Comparison of ENCODE assay signal across 21 cellular contexts in the genomic region with DNA sequence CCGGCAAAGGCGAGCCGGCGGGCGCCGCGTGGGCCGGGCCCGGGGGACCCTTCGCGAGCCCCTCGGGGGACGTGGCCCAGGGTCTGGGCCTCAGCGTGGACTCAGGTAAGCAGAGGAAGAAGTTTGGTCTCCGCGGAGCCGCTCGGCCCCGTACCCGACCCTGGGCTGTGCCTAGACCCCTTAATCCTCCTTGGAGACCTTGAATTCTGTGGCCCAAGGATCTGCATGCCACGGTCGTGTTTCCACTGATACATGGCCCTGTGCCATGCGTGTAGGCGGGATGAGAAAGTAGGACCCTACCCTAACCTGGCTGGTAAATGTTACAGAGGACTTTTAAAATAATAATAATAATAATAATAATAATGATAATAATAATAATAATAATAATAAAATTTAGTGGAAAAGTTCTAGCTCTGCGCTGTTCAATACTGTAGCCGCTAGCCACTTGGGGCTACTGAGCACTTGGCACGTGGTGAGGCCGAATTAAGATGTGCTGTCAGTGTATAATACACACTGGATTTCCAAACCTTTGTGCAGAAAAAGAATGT. TPM values are rescaled to one million over a fixed set of nuclear protein-coding genes. Genes with fewer than 3 reads are reported as not detected.
DNase-seq lines count a peak whose midpoint lies in the region; ATAC-seq and TF ChIP-seq lines count a peak whose summit lies in the region.
"Had no signal": no experiment of that assay in that cellular context is flagged by ENCODE, and none has a peak within 500 bp of the region (broad histone marks: within the 10 kb centered on the region; RNA-seq: fewer than 3 reads in every experiment).

No MANE protein-coding gene starts in this region.

- intact Hi-C loops in right cardiac atrium (cut with DNase I): no loop called here
- intact Hi-C loops in left ventricle myocardium superior (cut with micrococcal nuclease): no loop called here
- intact Hi-C loops in upper lobe of right lung (cut with DNase I): no loop called here
- intact Hi-C loops in natural killer cell (cut with micrococcal nuclease): no loop called here
- intact Hi-C loops in left colon (cut with DNase I, micrococcal nuclease): no loop called here

- H3K27me3 ChIP-seq in right cardiac atrium (ENCODE audit: control insufficient read depth, insufficient read depth): peaks cover 4% of the 10 kb centered on the region
- H3K27me3 ChIP-seq in iPS DF 6.9 (ENCODE audit: control insufficient read depth, insufficient read depth, low read length): peaks cover 56% of the 10 kb centered on the region
- H3K27me3 ChIP-seq in neuronal stem cell (ENCODE audit: control insufficient read depth in 3 of 3, insufficient read depth in 3 of 3, low read depth in 1 of 3, low read length in 3 of 3): peaks cover 35 to 99% (median 59%) of the 10 kb centered on the region in 3 experiments
- H3K27me3 ChIP-seq in upper lobe of right lung: peaks cover 94% of the 10 kb centered on the region

- no peak overlapping the region for H2BK12ac ChIP-seq in neuronal stem cell (ENCODE audit: low read length)

- H3K9ac ChIP-seq in neuronal stem cell (ENCODE audit: low read depth, low read length, poor library complexity): no peak overlapping the region

- H2BK15ac ChIP-seq in neuronal stem cell (ENCODE audit: low read length): no peak overlapping the region

- no peak overlapping the region for H2BK120ac ChIP-seq in neuronal stem cell (ENCODE audit: low read depth, low read length)

- peak overlapping the region; percentile 96 for H3K4me2 ChIP-seq in neuronal stem cell (ENCODE audit: insufficient read depth, low read length, poor library complexity, severe bottlenecking)

- H3K18ac ChIP-seq in neuronal stem cell (ENCODE audit: low read length): no peak overlapping the region

- DNase-seq in right cardiac atrium: no peak
- no peak for DNase-seq in left ventricle myocardium superior
- no peak for DNase-seq in iPS DF 6.9 (ENCODE audit: low read depth, low spot score)
- DNase-seq in neuronal stem cell (ENCODE audit: low spot score): no peak
- no peak for DNase-seq in upper lobe of right lung
- no peak for DNase-seq in natural killer cell
- DNase-seq in left colon: no peak
- DNase-seq in progenitor cell of endocrine pancreas (ENCODE audit: low spot score, unreplicated experiment): no peak
- DNase-seq: ACHN; activated CD4-positive, alpha-beta T cell treated with anti-CD3 and anti-CD28 coated beads, Interleukin-2, amount 50 U/mL, for 1 hour; activated T-cell treated with anti-CD3 and anti-CD28 coated beads, Interleukin-2, amount 50 U/mL, for 24 hours; CD4-positive, alpha-beta T cell; central memory CD4-positive, alpha-beta T cell; effector memory CD4-positive, alpha-beta T cell; KBM-7; NCI-H2171; NCI-H748 treated with DMSO at 0.1 percent for 48 hours had no signal

- H3K36me3 Mint-ChIP-seq in natural killer cell (peaks cover 9% of the 10 kb centered on the region), progenitor cell of endocrine pancreas (ENCODE audit: insufficient read depth) (no peaks in the 10 kb centered on the region)
- H3K36me3 Mint-ChIP-seq: activated naive CD8-positive, alpha-beta T cell; stimulated activated effector memory CD8-positive, alpha-beta T cell treated with anti-CD3 and anti-CD28 coated beads, Interleukin-12 subunit alpha, Interleukin-12 subunit beta, amount 100 ng/mL, for 72 hours had no signal

- no peaks in the 10 kb centered on the region for H3K9me3 Mint-ChIP-seq in natural killer cell
- no peaks in the 10 kb centered on the region for H3K9me3 Mint-ChIP-seq in progenitor cell of endocrine pancreas (ENCODE audit: low read depth)
- H3K9me3 Mint-ChIP-seq: activated T-cell treated with anti-CD3 and anti-CD28 coated beads, Interleukin-2, amount 50 U/mL, for 24 hours; CD4-positive, alpha-beta T cell; stimulated activated effector memory CD8-positive, alpha-beta T cell treated with anti-CD3 and anti-CD28 coated beads, Interleukin-12 subunit alpha, Interleukin-12 subunit beta, amount 100 ng/mL, for 72 hours had no signal

- no peak overlapping the region for H3K4ac ChIP-seq in neuronal stem cell (ENCODE audit: low read length)

- H3K4me1 ChIP-seq in right cardiac atrium (ENCODE audit: control insufficient read depth, insufficient read depth, low read length): peaks cover 3% of the 10 kb centered on the region
- H3K4me1 ChIP-seq in iPS DF 6.9 (ENCODE audit: control insufficient read depth, insufficient read depth, low read length): no peaks in the 10 kb centered on the region
- H3K4me1 ChIP-seq in neuronal stem cell (ENCODE audit: control insufficient read depth in 2 of 2, insufficient read depth in 1 of 2, low read depth in 1 of 2, low read length in 2 of 2): peaks cover 0 to 7% of the 10 kb centered on the region in 2 donors
- H3K4me1 ChIP-seq in upper lobe of right lung: peaks cover under 1% of the 10 kb centered on the region

- no peak overlapping the region for H4K8ac ChIP-seq in neuronal stem cell (ENCODE audit: low read depth, low read length)

- no peak overlapping the region for H2AK5ac ChIP-seq in neuronal stem cell (ENCODE audit: low read depth, low read length)

- H3K27ac Mint-ChIP-seq in natural killer cell (no peak overlapping the region), progenitor cell of endocrine pancreas (no peak overlapping the region)
- H3K27ac Mint-ChIP-seq: activated naive CD8-positive, alpha-beta T cell; activated T-cell treated with anti-CD3 and anti-CD28 coated beads, Interleukin-2, amount 50 U/mL, for 24 hours; CD4-positive, alpha-beta T cell; stimulated activated effector memory CD8-positive, alpha-beta T cell treated with anti-CD3 and anti-CD28 coated beads, Interleukin-12 subunit alpha, Interleukin-12 subunit beta, amount 100 ng/mL, for 72 hours had no signal

- H2AFZ ChIP-seq in neuronal stem cell (ENCODE audit: low read length): peak overlapping the region; percentile 82

- no peak overlapping the region for H3K27ac ChIP-seq in right cardiac atrium (ENCODE audit: low read length)
- no peak overlapping the region for H3K27ac ChIP-seq in iPS DF 6.9 (ENCODE audit: low read length)
- H3K27ac ChIP-seq in neuronal stem cell (replicated peaks; ENCODE audit: low read length): no peak overlapping the region
- H3K27ac ChIP-seq in upper lobe of right lung: no peak overlapping the region
- H3K27ac ChIP-seq: SK-N-MC had no signal

- ATAC-seq in right cardiac atrium: no peak
- ATAC-seq in left ventricle myocardium superior: no peak
- peak; percentile 6 for ATAC-seq in upper lobe of right lung
- no peak for ATAC-seq in natural killer cell
- no peak for ATAC-seq in left colon

- no peak overlapping the region for H2BK5ac ChIP-seq in neuronal stem cell (ENCODE audit: low read length)

- 4% methylated on average over 28 of the region's 28 CpGs for WGBS in right cardiac atrium
- no CpG with 5 or more reads among the region's 28 CpGs for WGBS in iPS DF 6.9 (ENCODE audit: insufficient coverage, insufficient read length)
- WGBS in neuronal stem cell (ENCODE audit: extremely low coverage in 2 of 2, insufficient read length in 2 of 2, insufficient replicate concordance in 1 of 2), 2 donors: no CpG with 5 or more reads among the region's 28 CpGs

- H3K4me1 Mint-ChIP-seq in natural killer cell: no peaks in the 10 kb centered on the region
- H3K4me1 Mint-ChIP-seq in progenitor cell of endocrine pancreas (ENCODE audit: low read depth): peaks cover 3% of the 10 kb centered on the region
- H3K4me1 Mint-ChIP-seq: stimulated activated effector memory CD8-positive, alpha-beta T cell treated with anti-CD3 and anti-CD28 coated beads, Interleukin-12 subunit alpha, Interleukin-12 subunit beta, amount 100 ng/mL, for 72 hours had no signal

- H4K91ac ChIP-seq in neuronal stem cell (ENCODE audit: low read depth, low read length, poor library complexity): no peak overlapping the region

- H3K14ac ChIP-seq in neuronal stem cell (ENCODE audit: low read length): peak overlapping the region; percentile 82

- H3K23ac ChIP-seq in neuronal stem cell (ENCODE audit: low read depth, low read length, poor library complexity): no peak overlapping the region

- H3K4me3 ChIP-seq in right cardiac atrium (ENCODE audit: low read length) (peak overlapping the region; percentile 20), iPS DF 6.9 (ENCODE audit: low read length) (peak overlapping the region; percentile 54; the same call in 1 of the 2 replicates), neuronal stem cell (ENCODE audit: low read length in 2 of 2) (no peak overlapping the region), upper lobe of right lung (no peak overlapping the region)

- H3K27me3 Mint-ChIP-seq in natural killer cell (ENCODE audit: low read depth in 2 of 2) (peaks cover 63 to 84% of the 10 kb centered on the region in 2 donors), progenitor cell of endocrine pancreas (peaks cover 96% of the 10 kb centered on the region)

- H3K9me3 ChIP-seq in right cardiac atrium (ENCODE audit: control insufficient read depth, low read length): no peaks in the 10 kb centered on the region
- H3K9me3 ChIP-seq in iPS DF 6.9 (ENCODE audit: control insufficient read depth, insufficient read depth, low read length): no peaks in the 10 kb centered on the region
- H3K9me3 ChIP-seq in neuronal stem cell (replicated peaks in 1 of 2; ENCODE audit: control insufficient read depth in 2 of 2, insufficient read depth in 1 of 2, low read depth in 1 of 2, low read length in 2 of 2): no peaks in the 10 kb centered on the region
- no peaks in the 10 kb centered on the region for H3K9me3 ChIP-seq in upper lobe of right lung

- H3K4me3 Mint-ChIP-seq in natural killer cell: no peak overlapping the region
- no peak overlapping the region for H3K4me3 Mint-ChIP-seq in progenitor cell of endocrine pancreas (ENCODE audit: low read depth)
- H3K4me3 Mint-ChIP-seq: activated naive CD8-positive, alpha-beta T cell; activated T-cell treated with anti-CD3 and anti-CD28 coated beads, Interleukin-2, amount 50 U/mL, for 24 hours; CD4-positive, alpha-beta T cell; stimulated activated effector memory CD8-positive, alpha-beta T cell treated with anti-CD3 and anti-CD28 coated beads, Interleukin-12 subunit alpha, Interleukin-12 subunit beta, amount 100 ng/mL, for 72 hours had no signal

- no peaks in the 10 kb centered on the region for H3K79me1 ChIP-seq in neuronal stem cell (ENCODE audit: low read depth, low read length)

- TF ChIP-seq CTCF in upper lobe of right lung (IDR thresholded peaks at IDR 0.05): no peak
- no peak for TF ChIP-seq CTCF in natural killer cell (IDR thresholded peaks at IDR 0.05)
- no peak for TF ChIP-seq CTCF in progenitor cell of endocrine pancreas (IDR thresholded peaks at IDR 0.05; ENCODE audit: unreplicated experiment)

- no peaks in the 10 kb centered on the region for H3K36me3 ChIP-seq in iPS DF 6.9 (ENCODE audit: control insufficient read depth, insufficient read depth, low read length)
- no peaks in the 10 kb centered on the region for H3K36me3 ChIP-seq in neuronal stem cell (replicated peaks in 1 of 2; ENCODE audit: control insufficient read depth in 2 of 2, insufficient read depth in 2 of 2, low read length in 2 of 2)
- H3K36me3 ChIP-seq in upper lobe of right lung: no peaks in the 10 kb centered on the region

RNA-seq across cellular contexts. Expression of gene VGLL2, which starts 5.7 kb away (rescaled TPM):
- total RNA-seq in right cardiac atrium: 10 to 100 TPM in 1 of 4 donors, 1 to 10 TPM in 3; 1.9 to 22.8 (median 3.5) TPM
- 1.8 TPM for polyA plus RNA-seq in right cardiac atrium
- not detected for total RNA-seq in left ventricle myocardium superior
- not detected for polyA plus RNA-seq in neuronal stem cell (2013, experiment 1 of 2)
- polyA plus RNA-seq in neuronal stem cell (2013, experiment 2 of 2): not detected
- not detected for total RNA-seq in upper lobe of right lung
- total RNA-seq in natural killer cell: not detected
- not detected for total RNA-seq in left colon
- total RNA-seq in progenitor cell of endocrine pancreas: 0.49 TPM in 1 of 2 replicates, not detected in the other
- total RNA-seq: CD4-positive, alpha-beta T cell; omental fat pad had no signal

Comparison
In these comparisons a context has a peak if more than half of its experiments do, and no peak if none do; other contexts are left out.
1. H3K4me3 ChIP-seq: peak in right cardiac atrium (single experiment) and iPS DF 6.9 (single experiment); none in neuronal stem cell (0 of 2) and upper lobe of right lung (single experiment).